ENCODE assay signal across 8 cellular contexts in genomic region chr14:51873221-51873893, GRCh38. TPM values are rescaled to one million over a fixed set of nuclear protein-coding genes. Genes with fewer than 3 reads are reported as not detected.
DNase-seq lines count a peak whose midpoint lies in the region; ATAC-seq and TF ChIP-seq lines count a peak whose summit lies in the region.

No MANE protein-coding gene starts in this region.

- peak; percentile 28 for DNase-seq in A673 (ENCODE audit: low spot score)
- DNase-seq in GM10266 (ENCODE audit: extremely low spot score): peak; percentile 57
- peak; percentile 89 for DNase-seq in NCI-H1092 treated with DMSO at 0.1 percent for 48 hours (lab: John Stamatoyannopoulos, UW)
- peak; percentile 35 for DNase-seq in inferior parietal cortex (ENCODE audit: extremely low spot score)
- DNase-seq in OCI-M2 (lab: John Stamatoyannopoulos, UW; ENCODE audit: unreplicated experiment): no peak
- DNase-seq in dorsolateral prefrontal cortex: no peak

- H3K27ac Mint-ChIP-seq in activated naive CD4-positive, alpha-beta T cell treated with anti-CD3 and anti-CD28 coated beads, Interleukin-2, amount 50 U/mL, for 24 hours: peak overlapping the region; percentile 81

- no TSS peak for BruUV-seq in A673 (replicated peaks; lab: Mats Ljungman, UMichigan)

- CTCF ChIA-PET in A673 (lab: Charles Lee): interaction anchor here (0.8 kb wide), 1 partner anchor 211 kb away, joined by 4 read pairs; no protein-coding TSS in a partner anchor

- POLR2A ChIA-PET in A673 (lab: Charles Lee; ENCODE audit: low non-redundant PET): no interaction called here

- H3K27me3 Mint-ChIP-seq in activated naive CD4-positive, alpha-beta T cell treated with anti-CD3 and anti-CD28 coated beads, Interleukin-2, amount 50 U/mL, for 24 hours: no peaks in the 10 kb centered on the region

- H3K36me3 Mint-ChIP-seq in activated naive CD4-positive, alpha-beta T cell treated with anti-CD3 and anti-CD28 coated beads, Interleukin-2, amount 50 U/mL, for 24 hours: peaks cover 26% of the 10 kb centered on the region

- H3K4me1 Mint-ChIP-seq in activated naive CD4-positive, alpha-beta T cell treated with anti-CD3 and anti-CD28 coated beads, Interleukin-2, amount 50 U/mL, for 24 hours: peaks cover 58% of the 10 kb centered on the region

- H3K27me3 ChIP-seq in A673 (replicated peaks; ENCODE audit: insufficient read depth, low read depth, low read length, poor library complexity) (no peaks in the 10 kb centered on the region), dorsolateral prefrontal cortex (no peaks in the 10 kb centered on the region)

- peak overlapping the region; percentile 72 for H3K4me3 Mint-ChIP-seq in activated naive CD4-positive, alpha-beta T cell treated with anti-CD3 and anti-CD28 coated beads, Interleukin-2, amount 50 U/mL, for 24 hours

- H3K27ac ChIP-seq in A673 (ENCODE audit: low read depth, low read length, poor library complexity, severe bottlenecking) (no peak overlapping the region), dorsolateral prefrontal cortex (peak overlapping the region in 27 of 59 donors; percentile 10 to 76 (median 43))

- no peaks in the 10 kb centered on the region for H3K4me1 ChIP-seq in A673 (ENCODE audit: insufficient read depth, low read length, poor library complexity, severe bottlenecking)

- H3K9me3 Mint-ChIP-seq in activated naive CD4-positive, alpha-beta T cell treated with anti-CD3 and anti-CD28 coated beads, Interleukin-2, amount 50 U/mL, for 24 hours: no peaks in the 10 kb centered on the region

- H3K36me3 ChIP-seq in A673 (ENCODE audit: insufficient read depth, low read length, poor library complexity, severe bottlenecking): no peaks in the 10 kb centered on the region

- intact Hi-C loops in A673 (cut with micrococcal nuclease; ENCODE audit: unreplicated experiment): no loop called here
- intact Hi-C loops in dorsolateral prefrontal cortex (cut with DNase I): no loop called here

- ATAC-seq in HG02588 (IDR thresholded peaks at IDR 0.05; ENCODE audit: unreplicated experiment): peak; percentile 93

- no peaks in the 10 kb centered on the region for H3K9me3 ChIP-seq in A673 (ENCODE audit: low read depth, low read length, poor library complexity, severe bottlenecking)

- H3K4me3 ChIP-seq in A673 (ENCODE audit: low read depth, low read length, poor library complexity, severe bottlenecking): no peak overlapping the region
- no peak overlapping the region for H3K4me3 ChIP-seq in dorsolateral prefrontal cortex

- TF ChIP-seq CTCF in A673 (conservative IDR thresholded peaks at IDR 0.05; ENCODE audit: low read depth, low read length) (no peak), GM10266 (IDR thresholded peaks at IDR 0.05; ENCODE audit: control insufficient read depth, insufficient read depth, low read depth, missing control alignments) (no peak), dorsolateral prefrontal cortex (IDR thresholded peaks at IDR 0.05 in 54 of 56, conservative IDR thresholded peaks at IDR 0.05 in 2 of 56; ENCODE audit: low read depth in 1 of 56, partially characterized antibody in 56 of 56) (no peak)

RNA-seq across cellular contexts. Expression of gene GNG2, which starts 12.9 kb away (rescaled TPM):
- total RNA-seq in A673 (2021) (18.9 and 19.3 TPM in 2 replicates), dorsolateral prefrontal cortex (100 to 1,000 TPM in 75 of 120 experiments, 10 to 100 TPM in 45; 21.2 to 175 (median 105) TPM)

Comparison
In these comparisons a context has a peak if more than half of its experiments do, and no peak if none do; other contexts are left out.
1. DNase-seq: peak in A673 (single experiment), GM10266 (single experiment), NCI-H1092 treated with DMSO at 0.1 percent for 48 hours (single experiment) and inferior parietal cortex (single experiment); none in OCI-M2 (single experiment) and dorsolateral prefrontal cortex (0 of 10).